Comparison of ENCODE assay signal across 9 cellular contexts in the genomic region with DNA sequence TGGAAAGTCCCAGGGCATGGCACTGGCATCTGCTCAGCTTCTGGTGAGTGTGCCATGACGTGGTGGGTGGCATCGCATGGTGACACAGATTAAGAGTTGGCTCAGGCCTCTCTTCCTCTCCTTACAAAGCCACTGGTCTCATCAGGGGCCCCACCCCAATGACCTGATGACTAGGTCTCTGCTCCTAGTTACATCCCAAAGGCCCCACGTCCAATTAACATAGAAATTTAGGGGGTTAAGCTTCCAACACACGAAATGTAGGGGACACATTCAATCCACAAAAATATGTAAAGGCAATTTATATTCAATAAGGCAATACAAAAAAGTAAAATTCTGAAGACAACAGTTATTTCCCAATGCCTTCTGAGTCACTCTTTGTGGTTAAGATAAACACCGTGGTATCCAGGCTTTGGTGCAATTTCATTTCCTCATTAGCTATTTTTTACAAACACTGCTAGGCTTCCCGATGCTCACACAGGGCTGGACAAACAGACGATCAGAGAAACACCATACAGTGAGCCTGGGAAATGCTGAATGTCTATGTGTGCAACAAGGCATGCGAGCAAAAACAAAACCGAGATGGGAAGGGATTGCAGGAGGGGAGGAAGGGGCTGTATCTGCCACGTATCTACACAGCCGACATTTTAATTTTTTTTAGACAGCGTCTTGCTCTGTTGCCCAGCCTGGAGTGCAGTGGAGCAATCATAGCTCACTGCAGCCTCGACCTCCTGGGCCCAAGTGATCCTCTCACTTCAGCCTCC.
DNase-seq lines count a peak whose midpoint lies in the region; ATAC-seq and TF ChIP-seq lines count a peak whose summit lies in the region.
"Had no signal": no experiment of that assay in that cellular context is flagged by ENCODE, and none has a peak within 500 bp of the region (broad histone marks: within the 10 kb centered on the region; RNA-seq: fewer than 3 reads in every experiment).

No MANE protein-coding gene starts in this region.

- H3K27me3 ChIP-seq in HCT116 (ENCODE audit: insufficient read depth, low read length) (no peaks in the 10 kb centered on the region), right cardiac atrium (ENCODE audit: control insufficient read depth, insufficient read depth) (no peaks in the 10 kb centered on the region)

- no peaks in the 10 kb centered on the region for H3K27me3 Mint-ChIP-seq in activated naive CD4-positive, alpha-beta T cell treated with anti-CD3 and anti-CD28 coated beads, Interleukin-2, amount 10 ng/mL, durations not matched to agents 7 days and 5 days
- H3K27me3 Mint-ChIP-seq in stimulated activated naive CD8-positive, alpha-beta T cell treated with anti-CD3 and anti-CD28 coated beads, Interleukin-15, Interleukin-2, amounts not matched to agents 100 ng/mL and 50 ng/mL, for 24 hours = no peaks in the 10 kb centered on the region
- peaks cover 7% of the 10 kb centered on the region for H3K27me3 Mint-ChIP-seq in nephron progenitor cell (ENCODE audit: low read depth, poor library complexity)

- H3K9me3 Mint-ChIP-seq in activated naive CD4-positive, alpha-beta T cell treated with anti-CD3 and anti-CD28 coated beads, Interleukin-2, amount 10 ng/mL, durations not matched to agents 7 days and 5 days = no peaks in the 10 kb centered on the region
- H3K9me3 Mint-ChIP-seq in stimulated activated naive CD8-positive, alpha-beta T cell treated with anti-CD3 and anti-CD28 coated beads, Interleukin-15, Interleukin-2, amounts not matched to agents 100 ng/mL and 50 ng/mL, for 24 hours = no peaks in the 10 kb centered on the region
- H3K9me3 Mint-ChIP-seq in nephron progenitor cell = no peaks in the 10 kb centered on the region

- H3K9me3 ChIP-seq in HCT116 (ENCODE audit: control insufficient read depth in 1 of 2, insufficient read depth in 1 of 2, low read depth in 1 of 2, low read length in 2 of 2) = no peaks in the 10 kb centered on the region
- no peaks in the 10 kb centered on the region for H3K9me3 ChIP-seq in right cardiac atrium (ENCODE audit: control insufficient read depth, low read length)

- no peak for TF ChIP-seq POLR2A in HCT116 (IDR thresholded peaks at IDR 0.05; ENCODE audit: borderline replicate concordance, extremely low read depth, insufficient read depth, insufficient read length)

- CTCF ChIA-PET in HCT116 (lab: Charles Lee) = interaction anchor here (0.7 to 0.9 kb wide), 2 partner anchors 29 to 142 kb away, joined by 3 read pairs; no protein-coding TSS in a partner anchor
- CTCF ChIA-PET in activated naive CD4-positive, alpha-beta T cell treated with anti-CD3 and anti-CD28 coated beads, Interleukin-2, amount 10 ng/mL, durations not matched to agents 7 days and 5 days (lab: Charles Lee) = interaction anchor here (1.0 to 3.5 kb wide), 5 partner anchors 11 to 146 kb away, joined by 3 to 22 read pairs (median 3); a partner anchor contains a TSS

- POLR2A ChIA-PET in HCT116 (lab: Charles Lee) = no interaction called here

- H3K4me2 ChIP-seq in HCT116 (ENCODE audit: low read length) = peak overlapping the region; percentile 77
- H3K4me2 ChIP-seq: KMS-11 had no signal

- DNase-seq in Daoy (ENCODE audit: low read depth) (peak; percentile 82), HCT116 (ENCODE audit: low read depth, low spot score) (peak; percentile 82), NOMO-1 treated with dmso at 0.1 percent for 144 hours (lab: John Stamatoyannopoulos, UW; ENCODE audit: unreplicated experiment) (peak; percentile 85), right cardiac atrium (peak in 2 of 3 donors; percentile 54 to 79), nephron progenitor cell (no peak), NCI-H1105 (lab: John Stamatoyannopoulos, UW) (no peak)
- DNase-seq in activated naive CD4-positive, alpha-beta T cell treated with anti-CD3 and anti-CD28 coated beads, Interleukin-2, amount 10 ng/mL, durations not matched to agents 7 days and 5 days = no peak

- H4K20me1 ChIP-seq in HCT116 (ENCODE audit: insufficient read depth) = no peaks in the 10 kb centered on the region

- H3K4me3 ChIP-seq in HCT116 (replicated peaks in 1 of 2; ENCODE audit: low read depth in 1 of 2, low read length in 2 of 2) (peak overlapping the region in 1 of 2 experiments; percentile 36; a peak in 2 of 4 replicates), right cardiac atrium (ENCODE audit: low read length) (no peak overlapping the region)

- H3K9me2 ChIP-seq in HCT116 (ENCODE audit: insufficient read depth) = no peaks in the 10 kb centered on the region

- H3K36me3 Mint-ChIP-seq in activated naive CD4-positive, alpha-beta T cell treated with anti-CD3 and anti-CD28 coated beads, Interleukin-2, amount 10 ng/mL, durations not matched to agents 7 days and 5 days = peaks cover 79% of the 10 kb centered on the region
- peaks cover 49% of the 10 kb centered on the region for H3K36me3 Mint-ChIP-seq in stimulated activated naive CD8-positive, alpha-beta T cell treated with anti-CD3 and anti-CD28 coated beads, Interleukin-15, Interleukin-2, amounts not matched to agents 100 ng/mL and 50 ng/mL, for 24 hours (ENCODE audit: low read depth)
- no peaks in the 10 kb centered on the region for H3K36me3 Mint-ChIP-seq in nephron progenitor cell (ENCODE audit: low read depth)

- intact Hi-C loops in HCT116 (cut with micrococcal nuclease) = loop anchor here (1.0 to 5.0 kb wide), 3 partner anchors 36 to 243 kb away; a partner anchor contains a TSS
- intact Hi-C loops in right cardiac atrium (cut with DNase I) = loop anchor here in 1 of 4 donors (5.0 kb wide), 1 partner anchor 67 kb away; a partner anchor contains a TSS

- peak overlapping the region; percentile 45 for H3K9ac ChIP-seq in HCT116 (ENCODE audit: low read length)
- H3K9ac ChIP-seq: KMS-11 had no signal

- TF ChIP-seq CTCF in HCT116 (IDR thresholded peaks at IDR 0.05 in 2 of 3, conservative IDR thresholded peaks at IDR 0.05 in 1 of 3; ENCODE audit: borderline replicate concordance in 1 of 3, insufficient read depth in 1 of 3, low read depth in 2 of 3, low read length in 2 of 3) (no peak), nephron progenitor cell (IDR thresholded peaks at IDR 0.05) (no peak)

- ATAC-seq in HCT116 = peak; percentile 71
- ATAC-seq in right cardiac atrium = peak; percentile 53 to 57

- RAD21 ChIA-PET in HCT116 (lab: Charles Lee; ENCODE audit: low non-redundant PET in 1 of 2, low total read pairs in 2 of 2, uncharacterized antibody in 2 of 2, unreplicated experiment in 2 of 2) = no interaction called here

- TF ChIP-seq RAD21 in HCT116 (IDR thresholded peaks at IDR 0.05; ENCODE audit: low read depth) = no peak

- H2AFZ ChIP-seq in HCT116 (ENCODE audit: low read depth, low read length, poor library complexity, severe bottlenecking) = no peak overlapping the region

- H3K4me1 Mint-ChIP-seq in activated naive CD4-positive, alpha-beta T cell treated with anti-CD3 and anti-CD28 coated beads, Interleukin-2, amount 10 ng/mL, durations not matched to agents 7 days and 5 days = peaks cover 100% of the 10 kb centered on the region
- H3K4me1 Mint-ChIP-seq in stimulated activated naive CD8-positive, alpha-beta T cell treated with anti-CD3 and anti-CD28 coated beads, Interleukin-15, Interleukin-2, amounts not matched to agents 100 ng/mL and 50 ng/mL, for 24 hours (ENCODE audit: low read depth) = peaks cover 99% of the 10 kb centered on the region
- peaks cover 52% of the 10 kb centered on the region for H3K4me1 Mint-ChIP-seq in nephron progenitor cell

- H3K27ac ChIP-seq in HCT116 (ENCODE audit: low read depth, low read length) = peak overlapping the region; percentile 67
- peak overlapping the region; percentile 6 for H3K27ac ChIP-seq in right cardiac atrium (ENCODE audit: low read length)
- H3K27ac ChIP-seq: KMS-11 had no signal

- peaks cover 21% of the 10 kb centered on the region; the same call in 1 of the 2 replicates for H3K79me2 ChIP-seq in HCT116 (ENCODE audit: insufficient read depth, low read length)

- peak overlapping the region; percentile 100 for H3K27ac Mint-ChIP-seq in activated naive CD4-positive, alpha-beta T cell treated with anti-CD3 and anti-CD28 coated beads, Interleukin-2, amount 10 ng/mL, durations not matched to agents 7 days and 5 days
- H3K27ac Mint-ChIP-seq in stimulated activated naive CD8-positive, alpha-beta T cell treated with anti-CD3 and anti-CD28 coated beads, Interleukin-15, Interleukin-2, amounts not matched to agents 100 ng/mL and 50 ng/mL, for 24 hours = peak overlapping the region; percentile 97
- no peak overlapping the region for H3K27ac Mint-ChIP-seq in nephron progenitor cell

- no peak overlapping the region for H3K4me3 Mint-ChIP-seq in activated naive CD4-positive, alpha-beta T cell treated with anti-CD3 and anti-CD28 coated beads, Interleukin-2, amount 10 ng/mL, durations not matched to agents 7 days and 5 days
- peak overlapping the region; percentile 65 for H3K4me3 Mint-ChIP-seq in stimulated activated naive CD8-positive, alpha-beta T cell treated with anti-CD3 and anti-CD28 coated beads, Interleukin-15, Interleukin-2, amounts not matched to agents 100 ng/mL and 50 ng/mL, for 24 hours
- no peak overlapping the region for H3K4me3 Mint-ChIP-seq in nephron progenitor cell

- WGBS in right cardiac atrium = 69% methylated on average over 13 of the region's 13 CpGs

- H3K4me1 ChIP-seq in HCT116 (ENCODE audit: control insufficient read depth in 1 of 2, insufficient read depth in 2 of 2, low read length in 2 of 2) (peaks cover 55 to 81% of the 10 kb centered on the region in 2 experiments), right cardiac atrium (ENCODE audit: control insufficient read depth, insufficient read depth, low read length) (peaks cover 11% of the 10 kb centered on the region)

- H3K36me3 ChIP-seq in HCT116 (ENCODE audit: control insufficient read depth in 1 of 2, insufficient read depth in 2 of 2, low read length in 2 of 2) = peaks cover 0 to 13% of the 10 kb centered on the region in 2 experiments; a peak in 1 of 4 replicates

- BruUV-seq in HCT116 (replicated peaks; lab: Mats Ljungman, UMichigan) = no TSS peak

TF ChIP-seq in HCT116, 20 proteins besides CTCF, POLR2A, EP300 and RAD21 (continues in another document):
- TF ChIP-seq JUND (IDR thresholded peaks at IDR 0.05) (no peak), ZFX (IDR thresholded peaks at IDR 0.05) (no peak), ZNF274 (IDR thresholded peaks at IDR 0.05; ENCODE audit: low read depth, low read length) (no peak), TCF7L2 (IDR thresholded peaks at IDR 0.05; ENCODE audit: borderline replicate concordance, extremely low read depth, insufficient read depth, insufficient read length) (no peak), SIN3A (IDR thresholded peaks at IDR 0.05; ENCODE audit: low read depth) (no peak), SRF (IDR thresholded peaks at IDR 0.05; ENCODE audit: low read depth) (no peak)

Comparison
In these comparisons a context has a peak if more than half of its experiments do, and no peak if none do; other contexts are left out.
1. DNase-seq: peak in Daoy (single experiment), HCT116 (single experiment), NOMO-1 treated with dmso at 0.1 percent for 144 hours (single experiment) and right cardiac atrium (2 of 3); none in activated naive CD4-positive, alpha-beta T cell treated with anti-CD3 and anti-CD28 coated beads, Interleukin-2, amount 10 ng/mL, durations not matched to agents 7 days and 5 days (single experiment), nephron progenitor cell (single experiment) and NCI-H1105 (single experiment).